Comparison of ENCODE assay signal across 31 cellular contexts in genomic region chr18:33594799-33595198, GRCh38. TPM values are rescaled to one million over a fixed set of nuclear protein-coding genes. Genes with fewer than 3 reads are reported as not detected.
"Had no signal": no experiment of that assay in that cellular context is flagged by ENCODE, and none has a peak within 500 bp of the region (broad histone marks: within the 10 kb centered on the region; RNA-seq: fewer than 3 reads in every experiment).

No MANE protein-coding gene starts in this region.

- H3K4me1 ChIP-seq: breast epithelium, esophagus muscularis mucosa, foreskin keratinocyte, gastrocnemius medialis, heart left ventricle had no signal

- DNase-seq: activated B cell treated with CpG ODN at 0.5 μM for 24 hours; activated CD4-positive, alpha-beta memory T cell treated with anti-CD3 and anti-CD28 coated beads for 36 hours; activated CD4-positive, alpha-beta T cell treated with anti-CD3 and anti-CD28 coated beads for 48 hours; activated CD4-positive, alpha-beta T cell treated with anti-CD3 and anti-CD28 coated beads, Interleukin-2, amount 50 U/mL, for 1 hour; activated CD8-positive, alpha-beta memory T cell treated with anti-CD3 and anti-CD28 coated beads, Interleukin-2, amount 10 ng/mL, durations not matched to agents 7 days and 5 days; activated CD8-positive, alpha-beta memory T cell treated with anti-CD3 and anti-CD28 coated beads, Interleukin-2, amount 50 U/mL, for 4 hours; activated CD8-positive, alpha-beta T cell treated with anti-CD3 and anti-CD28 coated beads, Interleukin-2, amount 10 ng/mL, durations not matched to agents 7 days and 5 days; activated gamma-delta T cell; activated naive CD4-positive, alpha-beta T cell; activated naive CD4-positive, alpha-beta T cell treated with anti-CD3 and anti-CD28 coated beads, Interleukin-2, amount 10 ng/mL, durations not matched to agents 7 days and 5 days; activated naive CD8-positive, alpha-beta T cell treated with anti-CD3 and anti-CD28 coated beads, Interleukin-2, amount 10 ng/mL, durations not matched to agents 7 days and 5 days; activated T-cell treated with anti-CD3 and anti-CD28 coated beads, Interleukin-2, amount 50 U/mL, for 1 hour; activated T-cell treated with anti-CD3 and anti-CD28 coated beads, Interleukin-2, amount 50 U/mL, for 72 hours; dorsolateral prefrontal cortex; effector memory CD8-positive, alpha-beta T cell; erythroblast; foreskin keratinocyte; gastrocnemius medialis; glutamatergic neuron; heart left ventricle; T-helper 1 cell; T-helper 17 cell; T1000; WERI-Rb-1 had no signal

- ATAC-seq: activated CD4-positive, CD25-positive, alpha-beta regulatory T cell treated with anti-CD3 and anti-CD28 coated beads, Interleukin-2, amount 50 U/mL, for 24 hours; activated CD8-positive, alpha-beta memory T cell treated with anti-CD3 and anti-CD28 coated beads, Interleukin-2, amount 10 ng/mL, durations not matched to agents 7 days and 5 days; activated CD8-positive, alpha-beta T cell treated with anti-CD3 and anti-CD28 coated beads, Interleukin-2, amount 10 ng/mL, durations not matched to agents 7 days and 5 days; activated naive CD4-positive, alpha-beta T cell treated with anti-CD3 and anti-CD28 coated beads, Interleukin-2, amount 50 U/mL, for 72 hours; activated T-cell treated with anti-CD3 and anti-CD28 coated beads, Interleukin-2, amount 50 U/mL, for 72 hours; effector memory CD8-positive, alpha-beta T cell; foreskin keratinocyte; gastrocnemius medialis; heart left ventricle; T-helper 17 cell had no signal

- H3K4me3 ChIP-seq: ascending aorta, breast epithelium, coronary artery, dorsolateral prefrontal cortex, esophagus muscularis mucosa, gastrocnemius medialis, heart left ventricle had no signal

- H3K9me3 ChIP-seq: ascending aorta, breast epithelium, esophagus muscularis mucosa, gastrocnemius medialis, heart left ventricle had no signal

- H3K27ac ChIP-seq: ascending aorta, breast epithelium, coronary artery, dorsolateral prefrontal cortex, esophagus muscularis mucosa, foreskin keratinocyte, gastrocnemius medialis, heart left ventricle, WERI-Rb-1 had no signal

- H3K36me3 ChIP-seq: ascending aorta, breast epithelium, esophagus muscularis mucosa, gastrocnemius medialis, heart left ventricle, WERI-Rb-1 had no signal

- H3K27me3 ChIP-seq: ascending aorta, breast epithelium, dorsolateral prefrontal cortex, esophagus muscularis mucosa, foreskin keratinocyte, gastrocnemius medialis, heart left ventricle had no signal

RNA-seq across cellular contexts. Expression of gene ASXL3, which starts 16.8 kb away (rescaled TPM):
- total RNA-seq: activated B cell treated with CpG ODN at 0.5 μM for 24 hours; activated CD4-positive, alpha-beta memory T cell treated with anti-CD3 and anti-CD28 coated beads for 36 hours; activated CD8-positive, alpha-beta memory T cell treated with anti-CD3 and anti-CD28 coated beads for 36 hours; activated CD8-positive, alpha-beta memory T cell treated with anti-CD3 and anti-CD28 coated beads, Interleukin-2, amount 10 ng/mL, durations not matched to agents 7 days and 5 days; activated CD8-positive, alpha-beta T cell treated with anti-CD3 and anti-CD28 coated beads, Interleukin-2, amount 10 ng/mL, durations not matched to agents 7 days and 5 days; activated naive CD4-positive, alpha-beta T cell treated with anti-CD3 and anti-CD28 coated beads, Interleukin-2, amount 50 U/mL, for 72 hours; activated naive CD8-positive, alpha-beta T cell treated with anti-CD3 and anti-CD28 coated beads, Interleukin-2, amount 10 ng/mL, durations not matched to agents 7 days and 5 days; activated T-cell treated with anti-CD3 and anti-CD28 coated beads, Interleukin-2, amount 50 U/mL, for 72 hours; foreskin keratinocyte; T-helper 17 cell had no signal
- polyA plus RNA-seq: foreskin keratinocyte had no signal
